ENCODE assay signal across 8 cellular contexts in genomic region chr19:4379383-4380253, GRCh38. TPM values are rescaled to one million over a fixed set of nuclear protein-coding genes. Genes with fewer than 3 reads are reported as not detected.
DNase-seq lines count a peak whose midpoint lies in the region; ATAC-seq and TF ChIP-seq lines count a peak whose summit lies in the region.

No MANE protein-coding gene starts in this region.

- H3K27me3 ChIP-seq in neural progenitor cell (no peaks in the 10 kb centered on the region), MG63 (no peaks in the 10 kb centered on the region)

- peaks cover 45% of the 10 kb centered on the region for H3K4me1 Mint-ChIP-seq in central memory CD8-positive, alpha-beta T cell
- H3K4me1 Mint-ChIP-seq in neural progenitor cell = peaks cover 41% of the 10 kb centered on the region

- H3K36me3 ChIP-seq in neural progenitor cell (no peaks in the 10 kb centered on the region), MG63 (0 out of 2 replicates have a peak, but pooled peaks cover 2% of the 10 kb centered on the region)

- H3K36me3 Mint-ChIP-seq in central memory CD8-positive, alpha-beta T cell (ENCODE audit: insufficient read depth) = peaks cover 11% of the 10 kb centered on the region
- H3K36me3 Mint-ChIP-seq in neural progenitor cell = peaks cover 3% of the 10 kb centered on the region

- peaks cover 61% of the 10 kb centered on the region for H4K20me1 ChIP-seq in neural progenitor cell (ENCODE audit: low read depth)

- in situ Hi-C loops in GM13976 (cut with MboI; ENCODE audit: low sequenced_read_pairs, unreplicated experiment) = no loop called here

- no peaks in the 10 kb centered on the region for H3K27me3 Mint-ChIP-seq in central memory CD8-positive, alpha-beta T cell
- peaks cover 5% of the 10 kb centered on the region for H3K27me3 Mint-ChIP-seq in neural progenitor cell (ENCODE audit: insufficient read depth, low read depth)

- TF ChIP-seq CTCF in GM13976 (IDR thresholded peaks at IDR 0.05; ENCODE audit: borderline replicate concordance, control extremely low read depth, extremely low read depth, insufficient read depth, missing control alignments) (no peak), neural progenitor cell (IDR thresholded peaks at IDR 0.05) (no peak)

- peaks cover 13% of the 10 kb centered on the region for H3F3A ChIP-seq in neural progenitor cell (ENCODE audit: low read depth)

- H3K27ac ChIP-seq in neural progenitor cell (no peak overlapping the region), substantia nigra (ENCODE audit: low read depth, low read length, poor library complexity, severe bottlenecking) (no peak overlapping the region)

- H3K9me3 ChIP-seq in neural progenitor cell (ENCODE audit: low read depth) (no peaks in the 10 kb centered on the region), MG63 (no peaks in the 10 kb centered on the region)

- no peak overlapping the region for H3K4me2 ChIP-seq in neural progenitor cell

- no peak overlapping the region for H2AFZ ChIP-seq in neural progenitor cell (replicated peaks)

- peak; percentile 35 for ATAC-seq in central memory CD8-positive, alpha-beta T cell (replicated peaks; ENCODE audit: extremely low read depth, poor library complexity, severe bottlenecking)
- no peak for ATAC-seq in GM19467 (IDR thresholded peaks at IDR 0.05; ENCODE audit: unreplicated experiment)

- H3K4me3 Mint-ChIP-seq in central memory CD8-positive, alpha-beta T cell = peak overlapping the region; percentile 76
- no peak overlapping the region for H3K4me3 Mint-ChIP-seq in neural progenitor cell

- H3K4me3 ChIP-seq in neural progenitor cell (no peak overlapping the region), MG63 (no peak overlapping the region)

- H3K9ac ChIP-seq in neural progenitor cell = no peak overlapping the region

- H3K9me3 Mint-ChIP-seq in central memory CD8-positive, alpha-beta T cell = no peaks in the 10 kb centered on the region
- no peaks in the 10 kb centered on the region for H3K9me3 Mint-ChIP-seq in neural progenitor cell

- H3K4me1 ChIP-seq in neural progenitor cell = peaks cover 23% of the 10 kb centered on the region

- peak overlapping the region; percentile 85 for H3K27ac Mint-ChIP-seq in central memory CD8-positive, alpha-beta T cell (ENCODE audit: low read depth)
- H3K27ac Mint-ChIP-seq in neural progenitor cell = peak overlapping the region; percentile 55

- DNase-seq in GM13976 (ENCODE audit: low spot score) (peak; percentile 66), NCI-H345 (lab: John Stamatoyannopoulos, UW) (peak; percentile 59), neural progenitor cell (ENCODE audit: low spot score) (no peak), substantia nigra (lab: John Stamatoyannopoulos, UW) (no peak), HuH-7.5 (ENCODE audit: low spot score) (no peak), MG63 (no peak)
- DNase-seq in central memory CD8-positive, alpha-beta T cell (ENCODE audit: low spot score in 2 of 2) = no peak

- peaks cover 48% of the 10 kb centered on the region for H3K79me2 ChIP-seq in neural progenitor cell (ENCODE audit: low read depth)

RNA-seq across cellular contexts. Expression of gene SH3GL1, which starts 20.7 kb away (rescaled TPM):
- total RNA-seq in neural progenitor cell (ENCODE audit: low replicate concordance) = 25.3 and 87.0 TPM in 2 replicates
- total RNA-seq in MG63 (2014; rRNA removed; shearing (Covaris generic); ENCODE audit: low replicate concordance) = 50.5 and 76.0 TPM in 2 replicates

RNA-seq across cellular contexts. Expression of gene CHAF1A, which starts 22.8 kb away (rescaled TPM):
- 37.5 and 82.1 TPM in 2 replicates for total RNA-seq in neural progenitor cell (ENCODE audit: low replicate concordance)
- 24.1 and 24.7 TPM in 2 replicates for total RNA-seq in MG63 (2014; rRNA removed; shearing (Covaris generic); ENCODE audit: low replicate concordance)

RNA-seq across cellular contexts. Expression of gene MPND, which starts 36.3 kb away (rescaled TPM):
- 10.6 and 30.4 TPM in 2 replicates for total RNA-seq in neural progenitor cell (ENCODE audit: low replicate concordance)
- 0.52 and 4.4 TPM in 2 replicates for total RNA-seq in MG63 (2014; rRNA removed; shearing (Covaris generic); ENCODE audit: low replicate concordance)

RNA-seq across cellular contexts. Expression of gene STAP2, which starts 41.0 kb away (rescaled TPM):
- 5.7 and 6.8 TPM in 2 replicates for total RNA-seq in neural progenitor cell (ENCODE audit: low replicate concordance)
- not detected in 2 replicates for total RNA-seq in MG63 (2014; rRNA removed; shearing (Covaris generic); ENCODE audit: low replicate concordance)

Comparison
In these comparisons a context has a peak if more than half of its experiments do, and no peak if none do; other contexts are left out.
1. DNase-seq: peak in GM13976 (single experiment) and NCI-H345 (single experiment); none in central memory CD8-positive, alpha-beta T cell (0 of 2), neural progenitor cell (single experiment), substantia nigra (0 of 49), HuH-7.5 (single experiment) and MG63 (single experiment).